In genomic region chr2:17753803-17754663, GRCh38 we compare ENCODE assay signal across 8 cellular contexts. TPM values are rescaled to one million over a fixed set of nuclear protein-coding genes. Genes with fewer than 3 reads are reported as not detected.
A peak's percentile ranks its signal among the peaks of the same experiment; 100 is the strongest.
DNase-seq lines count a peak whose midpoint lies in the region; ATAC-seq, FAIRE-seq and TF ChIP-seq lines count a peak whose summit lies in the region.

A gene with protein sequence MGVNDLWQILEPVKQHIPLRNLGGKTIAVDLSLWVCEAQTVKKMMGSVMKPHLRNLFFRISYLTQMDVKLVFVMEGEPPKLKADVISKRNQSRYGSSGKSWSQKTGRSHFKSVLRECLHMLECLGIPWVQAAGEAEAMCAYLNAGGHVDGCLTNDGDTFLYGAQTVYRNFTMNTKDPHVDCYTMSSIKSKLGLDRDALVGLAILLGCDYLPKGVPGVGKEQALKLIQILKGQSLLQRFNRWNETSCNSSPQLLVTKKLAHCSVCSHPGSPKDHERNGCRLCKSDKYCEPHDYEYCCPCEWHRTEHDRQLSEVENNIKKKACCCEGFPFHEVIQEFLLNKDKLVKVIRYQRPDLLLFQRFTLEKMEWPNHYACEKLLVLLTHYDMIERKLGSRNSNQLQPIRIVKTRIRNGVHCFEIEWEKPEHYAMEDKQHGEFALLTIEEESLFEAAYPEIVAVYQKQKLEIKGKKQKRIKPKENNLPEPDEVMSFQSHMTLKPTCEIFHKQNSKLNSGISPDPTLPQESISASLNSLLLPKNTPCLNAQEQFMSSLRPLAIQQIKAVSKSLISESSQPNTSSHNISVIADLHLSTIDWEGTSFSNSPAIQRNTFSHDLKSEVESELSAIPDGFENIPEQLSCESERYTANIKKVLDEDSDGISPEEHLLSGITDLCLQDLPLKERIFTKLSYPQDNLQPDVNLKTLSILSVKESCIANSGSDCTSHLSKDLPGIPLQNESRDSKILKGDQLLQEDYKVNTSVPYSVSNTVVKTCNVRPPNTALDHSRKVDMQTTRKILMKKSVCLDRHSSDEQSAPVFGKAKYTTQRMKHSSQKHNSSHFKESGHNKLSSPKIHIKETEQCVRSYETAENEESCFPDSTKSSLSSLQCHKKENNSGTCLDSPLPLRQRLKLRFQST (plus strand): TSS chr2:17754138. CDS start chr2:17759944, 5,806 bp downstream.
Gene SMC6, minus strand, starts transcription at chr2:17753810. Its CDS starts 7,864 bp downstream, at chr2:17745946.

- no peak for FAIRE-seq in bronchial epithelial cell (lab: Jason Lieb, UNC)
- FAIRE-seq in small intestine (lab: Jason Lieb, UNC), result no peak

- POLR2A ChIA-PET in WTC11 (lab: Charles Lee), result interaction anchor here (0.6 to 0.9 kb wide), 2 partner anchors 124 to 214 kb away, joined by 3 to 4 read pairs; partner anchors contain the start of gene VSNL1

- no peaks in the 10 kb centered on the region for H3K9me3 Mint-ChIP-seq in WTC11

- CTCF ChIA-PET in WTC11 (lab: Charles Lee), result interaction anchor here (0.6 to 1.3 kb wide), 6 partner anchors 14 to 166 kb away, joined by 3 to 5 read pairs (median 3); no protein-coding TSS in a partner anchor

- H3K27ac Mint-ChIP-seq in WTC11, result peak within 1 kb of the TSS; percentile 98

- H3K27me3 ChIP-seq in bronchial epithelial cell (ENCODE audit: control insufficient read depth, insufficient read depth, low read length), result no peaks in the 10 kb centered on the region
- no peaks in the 10 kb centered on the region for H3K27me3 ChIP-seq in small intestine (ENCODE audit: control insufficient read depth in 2 of 2, insufficient read depth in 2 of 2, low read length in 2 of 2)

- no peaks in the 10 kb centered on the region for H3K4me1 ChIP-seq in small intestine (ENCODE audit: control insufficient read depth in 2 of 2, insufficient read depth in 1 of 2, low read depth in 1 of 2, low read length in 1 of 2)

- H3K4me3 ChIP-seq in AG09309 (ENCODE audit: control insufficient read depth, low read depth, low read length) (peak within 1 kb of the TSS; percentile 95), bronchial epithelial cell (ENCODE audit: low read depth, low read length) (peak within 1 kb of the TSS; percentile 93), small intestine (ENCODE audit: low read depth in 1 of 2, low read length in 2 of 2) (peak within 1 kb of the TSS; percentile 84 to 99)

- H3K27me3 Mint-ChIP-seq in WTC11 (ENCODE audit: low read depth), result no peaks in the 10 kb centered on the region

- no peaks in the 10 kb centered on the region for H3K36me3 Mint-ChIP-seq in WTC11

- ATAC-seq in GM19023 (IDR thresholded peaks at IDR 0.05; ENCODE audit: unreplicated experiment), result peak; percentile 73
- peak; percentile 69 for ATAC-seq in HG03196 (IDR thresholded peaks at IDR 0.05; ENCODE audit: unreplicated experiment)
- ATAC-seq in WTC11, result peak; percentile 81

- H3K36me3 ChIP-seq in bronchial epithelial cell (ENCODE audit: control insufficient read depth, insufficient read depth, low read length), result no peaks in the 10 kb centered on the region
- no peaks in the 10 kb centered on the region for H3K36me3 ChIP-seq in small intestine (ENCODE audit: control insufficient read depth in 2 of 2, insufficient read depth in 2 of 2, low read length in 2 of 2)

- peak within 1 kb of the TSS; percentile 79 to 100 for H3K27ac ChIP-seq in small intestine (ENCODE audit: low read depth in 1 of 2, low read length in 1 of 2)

- 0 to 1% (median 0%) methylated on average over 66 to 76 of the region's 76 CpGs for WGBS in small intestine, 3 donors

- peak within 1 kb of the TSS; percentile 93 for H3K4me3 Mint-ChIP-seq in WTC11

- H3K9me3 ChIP-seq in small intestine (ENCODE audit: control insufficient read depth, low read depth), result no peaks in the 10 kb centered on the region

- DNase-seq in AG09309 (ENCODE audit: low read depth) (peak; percentile 46), NCI-H226 (peak; percentile 92), WTC11 (ENCODE audit: low spot score) (peak; percentile 92), bronchial epithelial cell (ENCODE audit: low read depth) (peak; percentile 73), iPS-NIHi11 (ENCODE audit: low spot score) (peak; percentile 95), small intestine (peak; percentile 89)

- TF ChIP-seq CTCF in AG09309 (IDR thresholded peaks at IDR 0.05; ENCODE audit: control insufficient read depth, insufficient read depth, low read depth, low read length, missing control alignments), result no peak
- TF ChIP-seq CTCF in WTC11 (IDR thresholded peaks at IDR 0.05), result no peak
- TF ChIP-seq CTCF in bronchial epithelial cell (IDR thresholded peaks at IDR 0.05; ENCODE audit: insufficient read depth, low read length, severe bottlenecking), result no peak

- H3K4me1 Mint-ChIP-seq in WTC11, result peaks cover 48% of the 10 kb centered on the region

TF ChIP-seq in WTC11, 78 proteins besides CTCF, POLR2A, EP300 and RAD21 (continues in another document):
- no peak for TF ChIP-seq SMAD4 (CRISPR knock-in tag; IDR thresholded peaks at IDR 0.05)
- no peak for TF ChIP-seq ZNF263 (CRISPR knock-in tag; IDR thresholded peaks at IDR 0.05; ENCODE audit: low read depth)
- 0 out of 2 replicates have a peak, but pooled peaks have one; percentile 15 for TF ChIP-seq ZNF121 (CRISPR knock-in tag; IDR thresholded peaks at IDR 0.05)
- TF ChIP-seq ZNF138 (CRISPR knock-in tag; conservative IDR thresholded peaks at IDR 0.05), result no peak
- TF ChIP-seq ATF1 (CRISPR knock-in tag; IDR thresholded peaks at IDR 0.05), result no peak
- TF ChIP-seq KAT7 (CRISPR knock-in tag; IDR thresholded peaks at IDR 0.05; ENCODE audit: borderline replicate concordance), result no peak
- no peak for TF ChIP-seq NFATC4 (CRISPR knock-in tag; IDR thresholded peaks at IDR 0.05)
- TF ChIP-seq E2F1 (CRISPR knock-in tag; IDR thresholded peaks at IDR 0.05), result no peak
- TF ChIP-seq, protein P1, sequence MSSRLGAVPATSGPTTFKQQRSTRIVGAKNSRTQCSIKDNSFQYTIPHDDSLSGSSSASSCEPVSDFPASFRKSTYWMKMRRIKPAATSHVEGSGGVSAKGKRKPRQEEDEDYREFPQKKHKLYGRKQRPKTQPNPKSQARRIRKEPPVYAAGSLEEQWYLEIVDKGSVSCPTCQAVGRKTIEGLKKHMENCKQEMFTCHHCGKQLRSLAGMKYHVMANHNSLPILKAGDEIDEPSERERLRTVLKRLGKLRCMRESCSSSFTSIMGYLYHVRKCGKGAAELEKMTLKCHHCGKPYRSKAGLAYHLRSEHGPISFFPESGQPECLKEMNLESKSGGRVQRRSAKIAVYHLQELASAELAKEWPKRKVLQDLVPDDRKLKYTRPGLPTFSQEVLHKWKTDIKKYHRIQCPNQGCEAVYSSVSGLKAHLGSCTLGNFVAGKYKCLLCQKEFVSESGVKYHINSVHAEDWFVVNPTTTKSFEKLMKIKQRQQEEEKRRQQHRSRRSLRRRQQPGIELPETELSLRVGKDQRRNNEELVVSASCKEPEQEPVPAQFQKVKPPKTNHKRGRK (CRISPR knock-in tag; IDR thresholded peaks at IDR 0.05; ENCODE audit: borderline replicate concordance), result no peak
- TF ChIP-seq TEAD1 (CRISPR knock-in tag; IDR thresholded peaks at IDR 0.05), result no peak; the same call in 1 of the 2 replicates
- TF ChIP-seq NFYB (CRISPR knock-in tag; conservative IDR thresholded peaks at IDR 0.05; ENCODE audit: low read depth), result no peak
- TF ChIP-seq NR3C1 (CRISPR knock-in tag; conservative IDR thresholded peaks at IDR 0.05; ENCODE audit: low read depth), result no peak
- no peak; the same call in 1 of the 2 replicates for TF ChIP-seq TP53 (CRISPR knock-in tag; IDR thresholded peaks at IDR 0.05)
- no peak for TF ChIP-seq CREM (CRISPR knock-in tag; IDR thresholded peaks at IDR 0.05)
- TF ChIP-seq SMAD3 (CRISPR knock-in tag; IDR thresholded peaks at IDR 0.05; ENCODE audit: borderline replicate concordance), result no peak
- no peak for TF ChIP-seq JAZF1 (CRISPR knock-in tag; IDR thresholded peaks at IDR 0.05)
- TF ChIP-seq ZNF317 (CRISPR knock-in tag; IDR thresholded peaks at IDR 0.05; ENCODE audit: borderline replicate concordance, low read depth), result no peak
- TF ChIP-seq E2F5 (CRISPR knock-in tag; IDR thresholded peaks at IDR 0.05), result peak; percentile 5; the same call in 1 of the 2 replicates
- TF ChIP-seq CBFB (CRISPR knock-in tag; IDR thresholded peaks at IDR 0.05; ENCODE audit: low read depth), result no peak
- TF ChIP-seq, protein P2, sequence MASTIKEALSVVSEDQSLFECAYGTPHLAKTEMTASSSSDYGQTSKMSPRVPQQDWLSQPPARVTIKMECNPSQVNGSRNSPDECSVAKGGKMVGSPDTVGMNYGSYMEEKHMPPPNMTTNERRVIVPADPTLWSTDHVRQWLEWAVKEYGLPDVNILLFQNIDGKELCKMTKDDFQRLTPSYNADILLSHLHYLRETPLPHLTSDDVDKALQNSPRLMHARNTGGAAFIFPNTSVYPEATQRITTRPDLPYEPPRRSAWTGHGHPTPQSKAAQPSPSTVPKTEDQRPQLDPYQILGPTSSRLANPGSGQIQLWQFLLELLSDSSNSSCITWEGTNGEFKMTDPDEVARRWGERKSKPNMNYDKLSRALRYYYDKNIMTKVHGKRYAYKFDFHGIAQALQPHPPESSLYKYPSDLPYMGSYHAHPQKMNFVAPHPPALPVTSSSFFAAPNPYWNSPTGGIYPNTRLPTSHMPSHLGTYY (CRISPR knock-in tag; IDR thresholded peaks at IDR 0.05), result no peak
- TF ChIP-seq FOXK1 (CRISPR knock-in tag; IDR thresholded peaks at IDR 0.05), result 0 out of 2 replicates have a peak, but pooled peaks have one; percentile 11
- 0 out of 2 replicates have a peak, but pooled peaks have one; percentile 27 for TF ChIP-seq MYBL2 (CRISPR knock-in tag; IDR thresholded peaks at IDR 0.05)

RNA-seq across cellular contexts. Expression of the first gene that starts in this region (rescaled TPM):
- total RNA-seq in WTC11 (2021) (21.1 to 23.9 TPM (median 23.7 TPM) in 3 replicates), bronchial epithelial cell (2.6 and 2.7 TPM in 2 replicates)
- polyA plus RNA-seq in small intestine, result 1 to 10 TPM; 1.1 to 4.1 (median 2.7) TPM

RNA-seq across cellular contexts. Expression of gene SMC6, which starts in this region (rescaled TPM):
- 39.9 to 46.7 TPM (median 40.5 TPM) in 3 replicates for total RNA-seq in WTC11 (2021)
- total RNA-seq in bronchial epithelial cell, result 20.5 and 23.0 TPM in 2 replicates
- polyA plus RNA-seq in small intestine, result 10 to 100 TPM in 1 of 3 donors, 1 to 10 TPM in 2; 8.8 to 11.6 (median 9.5) TPM

Comparison
In these comparisons a context has a peak if more than half of its experiments do, and no peak if none do; other contexts are left out.
1. Peak in every context shown above with its lines: DNase-seq, ATAC-seq, H3K4me3 ChIP-seq and H3K27ac ChIP-seq.